Comparison of ENCODE assay signal across 8 cellular contexts in the genomic region with DNA sequence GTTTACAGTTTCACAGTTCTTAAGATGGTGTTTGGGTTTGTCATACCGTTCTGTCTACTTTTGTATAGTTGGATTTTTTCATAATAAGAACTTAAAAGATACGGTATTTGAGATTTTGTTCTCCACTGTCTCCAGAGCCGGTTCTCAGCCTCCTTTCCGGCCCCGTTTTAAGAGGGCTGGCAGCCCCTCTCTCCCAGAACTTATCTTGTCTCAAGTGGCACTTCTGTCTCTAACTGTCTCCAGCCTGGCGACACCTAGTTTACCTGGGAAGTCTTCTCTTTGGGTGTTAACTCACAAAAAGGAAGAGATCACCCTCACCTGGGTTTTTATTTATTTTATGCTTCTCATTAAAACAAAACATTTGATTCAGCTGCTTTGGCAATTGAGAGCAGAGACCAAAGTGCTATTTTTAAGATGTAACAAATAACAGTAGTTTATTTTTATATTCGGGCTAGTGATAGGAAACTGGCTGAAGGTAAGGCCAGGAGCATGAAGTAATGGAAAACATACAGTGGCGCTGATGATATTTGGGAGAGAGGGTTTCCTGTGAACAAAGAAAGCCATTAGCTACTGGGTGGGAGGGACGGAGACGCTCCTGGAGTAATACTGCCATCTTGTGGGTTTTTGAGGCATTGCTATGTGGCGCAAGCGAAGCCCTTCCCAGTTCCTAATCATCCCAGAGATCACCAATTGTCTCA. TPM values are rescaled to one million over a fixed set of nuclear protein-coding genes. Genes with fewer than 3 reads are reported as not detected.
DNase-seq lines count a peak whose midpoint lies in the region; TF ChIP-seq lines count a peak whose summit lies in the region.

No MANE protein-coding gene starts in this region.

- no peak overlapping the region for H3K4me2 ChIP-seq in trophoblast cell (ENCODE audit: low read length)

- H2AFZ ChIP-seq in trophoblast cell (ENCODE audit: insufficient read depth, low read length, poor library complexity): no peak overlapping the region

- peak; percentile 85 for TF ChIP-seq CTCF in glutamatergic neuron (IDR thresholded peaks at IDR 0.05; ENCODE audit: partially characterized antibody, unreplicated experiment)

- H3K27ac ChIP-seq in SJSA1: no peak overlapping the region
- no peak overlapping the region for H3K27ac ChIP-seq in trophoblast cell (ENCODE audit: low read depth, low read length)

- H3K27me3 Mint-ChIP-seq in glutamatergic neuron (ENCODE audit: unreplicated experiment): no peaks in the 10 kb centered on the region

- H3K4me1 Mint-ChIP-seq in glutamatergic neuron (ENCODE audit: low read depth, unreplicated experiment): peaks cover 8% of the 10 kb centered on the region

- H3K4me3 ChIP-seq in H7 (ENCODE audit: insufficient read depth, low read depth, low read length): no peak overlapping the region
- no peak overlapping the region for H3K4me3 ChIP-seq in SJSA1
- H3K4me3 ChIP-seq in trophoblast cell (ENCODE audit: low read depth, low read length): no peak overlapping the region

- no peak overlapping the region for H3K23ac ChIP-seq in trophoblast cell (ENCODE audit: low read length)

- no peak overlapping the region for H3K14ac ChIP-seq in trophoblast cell (ENCODE audit: low read length)

- no peak overlapping the region for H2BK5ac ChIP-seq in trophoblast cell (ENCODE audit: low read depth, low read length, poor library complexity)

- H4K91ac ChIP-seq in trophoblast cell (ENCODE audit: low read depth, low read length): no peak overlapping the region

- H2BK12ac ChIP-seq in trophoblast cell (ENCODE audit: low read length): no peak overlapping the region

- H2AK5ac ChIP-seq in trophoblast cell (ENCODE audit: low read length): no peak overlapping the region

- peak; percentile 48 for DNase-seq in GM04504 (ENCODE audit: low read depth)
- peak; percentile 83 for DNase-seq in H7
- peak; percentile 67 for DNase-seq in M059J (ENCODE audit: low read depth)
- DNase-seq in SJSA1 (ENCODE audit: low read depth in 1 of 2, low spot score in 2 of 2): peak; percentile 37 to 48
- peak; percentile 32 for DNase-seq in activated naive CD4-positive, alpha-beta T cell treated with anti-CD3 and anti-CD28 coated beads, Interleukin-2, amount 50 U/mL, for 16 hours
- DNase-seq in glutamatergic neuron: peak; percentile 70
- peak; percentile 65 to 93 for DNase-seq in trophoblast cell
- peak; percentile 77 for DNase-seq in ureter (ENCODE audit: low spot score)

- no peaks in the 10 kb centered on the region for H3K36me3 Mint-ChIP-seq in glutamatergic neuron (ENCODE audit: unreplicated experiment)

- no peak overlapping the region for H3K4ac ChIP-seq in trophoblast cell (ENCODE audit: low read depth, low read length)

- no peaks in the 10 kb centered on the region for H3K4me1 ChIP-seq in SJSA1 (replicated peaks)
- H3K4me1 ChIP-seq in trophoblast cell (ENCODE audit: control insufficient read depth in 1 of 2, insufficient read depth in 2 of 2, low read length in 2 of 2): no peaks in the 10 kb centered on the region

- peak overlapping the region; percentile 42 for H3K4me3 Mint-ChIP-seq in glutamatergic neuron (ENCODE audit: unreplicated experiment)

- no peaks in the 10 kb centered on the region for H3K79me1 ChIP-seq in trophoblast cell (ENCODE audit: low read length)

- no CpG with 5 or more reads among the region's 12 CpGs for WGBS in trophoblast cell (ENCODE audit: extremely low coverage, insufficient coverage, insufficient read length)

- H3K27me3 ChIP-seq in H7 (ENCODE audit: control insufficient read depth, insufficient read depth, low read length) (no peaks in the 10 kb centered on the region), SJSA1 (replicated peaks) (no peaks in the 10 kb centered on the region), trophoblast cell (ENCODE audit: insufficient read depth, low read length) (no peaks in the 10 kb centered on the region)

- no peak overlapping the region for H3K18ac ChIP-seq in trophoblast cell (ENCODE audit: low read length)

- H3K9me3 ChIP-seq in SJSA1 (replicated peaks) (no peaks in the 10 kb centered on the region), trophoblast cell (ENCODE audit: insufficient read depth, low read depth, low read length) (no peaks in the 10 kb centered on the region)

- H3K9me3 Mint-ChIP-seq in glutamatergic neuron (ENCODE audit: unreplicated experiment): peaks cover 5% of the 10 kb centered on the region

- H3K36me3 ChIP-seq in H7 (replicated peaks; ENCODE audit: control insufficient read depth, insufficient read depth, low read length) (no peaks in the 10 kb centered on the region), SJSA1 (no peaks in the 10 kb centered on the region), trophoblast cell (ENCODE audit: control insufficient read depth in 1 of 2, insufficient read depth in 2 of 2, low read length in 2 of 2) (no peaks in the 10 kb centered on the region)

- no peaks in the 10 kb centered on the region for H3K79me2 ChIP-seq in trophoblast cell (ENCODE audit: control insufficient read depth, insufficient read depth, low read length, poor library complexity)

- H4K8ac ChIP-seq in trophoblast cell (ENCODE audit: low read depth, low read length): peak overlapping the region; percentile 26

- H3K9ac ChIP-seq in trophoblast cell (ENCODE audit: low read length): no peak overlapping the region

- H2BK120ac ChIP-seq in trophoblast cell (ENCODE audit: insufficient read depth, low read length, poor library complexity): no peak overlapping the region

- H4K12ac ChIP-seq in trophoblast cell (ENCODE audit: low read depth, low read length): peak overlapping the region; percentile 22

- H3K27ac Mint-ChIP-seq in glutamatergic neuron (ENCODE audit: unreplicated experiment): peak overlapping the region; percentile 90

RNA-seq across cellular contexts. Expression of a gene that starts 48.3 kb away (rescaled TPM):
- total RNA-seq in H7 (2014; rRNA removed; shearing (Covaris generic)): 2.0 and 3.1 TPM in 2 replicates
- 0.47 and 0.96 TPM in 2 replicates for total RNA-seq in M059J (2014; rRNA removed; shearing (Covaris generic))
- total RNA-seq in SJSA1 (2014; rRNA removed; shearing (Covaris generic)): 0.75 and 0.82 TPM in 2 replicates
- 30.5 TPM for total RNA-seq in glutamatergic neuron (ENCODE audit: unreplicated experiment)
- polyA plus RNA-seq in trophoblast cell (2013): 14.6 and 15.6 TPM in 2 replicates
- 213 TPM for total RNA-seq in ureter

Comparison
In these comparisons a context has a peak if more than half of its experiments do, and no peak if none do; other contexts are left out.
1. DNase-seq: peak in every context shown above with its lines; median percentile 83 in H7; 79 in trophoblast cell; 77 in ureter; 70 in glutamatergic neuron; 67 in M059J; 48 in GM04504; 42 in SJSA1; 32 in activated naive CD4-positive, alpha-beta T cell treated with anti-CD3 and anti-CD28 coated beads, Interleukin-2, amount 50 U/mL, for 16 hours.